In the genomic region with DNA sequence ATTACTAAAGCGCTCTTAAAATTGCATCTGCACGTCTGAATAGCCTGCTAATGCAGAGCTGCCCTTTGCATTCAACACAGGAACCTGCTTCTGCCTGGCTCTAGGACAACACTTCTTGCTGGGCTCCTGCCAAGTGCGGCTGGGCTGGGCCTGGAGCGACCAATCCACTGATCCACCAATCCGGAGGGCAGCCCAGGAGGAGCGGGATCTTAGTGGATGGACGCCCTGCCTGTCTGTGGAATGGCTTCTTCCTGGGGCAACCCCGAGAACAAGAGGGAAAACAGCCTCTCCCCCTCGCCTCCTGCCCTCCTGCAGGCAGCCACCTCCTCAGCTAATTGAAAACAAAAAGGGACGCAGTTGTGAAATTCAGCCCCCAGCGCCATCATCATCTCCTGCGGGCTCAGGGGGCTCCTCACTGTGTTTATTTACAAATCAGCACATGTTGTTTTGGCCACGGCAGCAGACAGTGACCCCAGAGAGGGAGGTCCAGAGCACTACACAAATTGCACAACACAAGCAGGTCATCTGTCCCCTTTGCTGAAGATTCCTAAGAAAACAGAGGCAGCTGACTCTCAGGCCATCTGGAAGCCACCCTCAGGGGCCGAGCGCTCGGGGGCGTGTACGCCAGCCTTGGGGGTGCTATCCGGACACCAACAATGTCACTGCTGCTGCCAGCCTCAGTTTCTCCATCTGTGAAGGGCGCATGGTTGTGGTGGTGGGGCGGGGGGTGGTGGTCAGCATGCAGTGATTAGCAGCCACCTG, we compare ENCODE assay signal across 8 cellular contexts. TPM values are rescaled to one million over a fixed set of nuclear protein-coding genes. Genes with fewer than 3 reads are reported as not detected.
DNase-seq lines count a peak whose midpoint lies in the region; ATAC-seq and TF ChIP-seq lines count a peak whose summit lies in the region.

No MANE protein-coding gene starts in this region.

- TF ChIP-seq POLR2A in prostate gland (IDR thresholded peaks at IDR 0.05), result peak; percentile 11

- H3K36me3 ChIP-seq in prostate gland, result no peaks in the 10 kb centered on the region

- no peaks in the 10 kb centered on the region for H3K9me3 ChIP-seq in prostate gland

- in situ Hi-C loops in T47D (cut with HindIII; ENCODE audit: low pct_unique_long_range_greater_than_20kb, low sequenced_read_pairs), result no loop called here

- intact Hi-C loops in prostate gland (cut with DNase I), result no loop called here

- TF ChIP-seq CTCF in prostate gland (IDR thresholded peaks at IDR 0.05), result no peak

- no peak for ATAC-seq in HG03442 (IDR thresholded peaks at IDR 0.05; ENCODE audit: unreplicated experiment)

- peaks cover 48% of the 10 kb centered on the region for H3K4me1 ChIP-seq in prostate gland (replicated peaks)

- no peaks in the 10 kb centered on the region for H3K27me3 ChIP-seq in prostate gland (replicated peaks; ENCODE audit: insufficient read depth)

- peak; percentile 78 for DNase-seq in EL
- DNase-seq in NCI-H345 (lab: John Stamatoyannopoulos, UW), result peak; percentile 97
- peak; percentile 94 to 99 for DNase-seq in T47D (ENCODE audit: low read depth in 1 of 2, low spot score in 1 of 2)
- peak; percentile 91 to 98 for DNase-seq in hippocampal formation (lab: John Stamatoyannopoulos, UW)
- peak; percentile 99 for DNase-seq in prostate gland (ENCODE audit: low spot score)
- DNase-seq in effector CD4-positive, alpha-beta T cell, result no peak
- no peak for DNase-seq in HCEC 1CT

- H3K4me3 ChIP-seq in prostate gland, result no peak overlapping the region

- 36% methylated on average over 21 of the region's 21 CpGs for WGBS in prostate gland

- H3K27ac ChIP-seq in prostate gland, result peak overlapping the region; percentile 87

RNA-seq across cellular contexts. Expression of gene GADD45G, which starts 57.3 kb away (rescaled TPM):
- total RNA-seq in prostate gland, result 10 to 100 TPM; 28.4 to 88.5 TPM

Comparison
In these comparisons a context has a peak if more than half of its experiments do, and no peak if none do; other contexts are left out.
1. DNase-seq: peak in EL (single experiment), NCI-H345 (single experiment), T47D (2 of 2), hippocampal formation (2 of 2) and prostate gland (single experiment); none in effector CD4-positive, alpha-beta T cell (single experiment) and HCEC 1CT (single experiment).